In the genomic region with DNA sequence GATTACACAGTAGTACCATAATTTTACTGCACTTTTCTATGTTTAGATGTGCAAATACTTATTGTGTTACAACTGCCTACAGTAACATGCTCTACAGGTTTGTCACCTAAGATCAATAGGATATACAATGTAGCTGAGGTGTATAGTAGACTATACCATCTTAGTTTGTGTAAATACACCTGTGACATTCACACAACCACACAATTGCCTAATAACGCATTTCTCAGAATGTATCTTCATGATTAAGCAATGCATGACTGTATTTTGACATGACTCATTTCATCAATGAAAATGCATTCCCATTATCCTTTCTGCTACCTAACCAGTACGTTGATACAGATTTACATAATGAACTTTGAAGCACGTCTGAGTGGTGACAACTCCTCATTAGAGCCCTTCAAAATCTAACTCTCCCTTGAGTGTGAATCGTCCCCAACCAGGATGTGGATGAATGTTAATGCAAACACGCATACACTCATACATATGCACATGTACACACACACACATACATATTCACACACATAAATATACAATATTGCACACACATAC, we compare ENCODE assay signal across 19 cellular contexts. TPM values are rescaled to one million over a fixed set of nuclear protein-coding genes. Genes with fewer than 3 reads are reported as not detected.
A peak's percentile ranks its signal among the peaks of the same experiment; 100 is the strongest.
DNase-seq lines count a peak whose midpoint lies in the region; ATAC-seq and TF ChIP-seq lines count a peak whose summit lies in the region.
"Had no signal": no experiment of that assay in that cellular context is flagged by ENCODE, and none has a peak within 500 bp of the region (broad histone marks: within the 10 kb centered on the region; RNA-seq: fewer than 3 reads in every experiment).

No MANE protein-coding gene starts in this region.

- H3K27ac ChIP-seq in foreskin keratinocyte: no peak overlapping the region
- H3K27ac ChIP-seq: BLaER1 treated with 17β-estradiol and CSF1 and Interleukin-3, amounts not matched to agents 10 nM and 100 nM; PC-9; SK-N-MC had no signal

- ATAC-seq in foreskin keratinocyte: peak; percentile 55
- ATAC-seq: Right ventricle myocardium inferior had no signal

- no peaks in the 10 kb centered on the region for H3K27me3 ChIP-seq in foreskin keratinocyte
- H3K27me3 ChIP-seq: BLaER1 treated with 17β-estradiol and CSF1 and Interleukin-3, amounts not matched to agents 10 nM and 100 nM had no signal

- no peaks in the 10 kb centered on the region for H3K4me1 ChIP-seq in foreskin keratinocyte
- H3K4me1 ChIP-seq: BLaER1 treated with 17β-estradiol and CSF1 and Interleukin-3, amounts not matched to agents 10 nM and 100 nM; HAP-1 had no signal

- DNase-seq in ELR (ENCODE audit: low read depth) (peak; percentile 79), HCEC 1CT (peak; percentile 70), amniotic epithelial cell (ENCODE audit: low read depth) (peak; percentile 21), foreskin keratinocyte (peak; percentile 66 to 77), kidney glomerular epithelial cell (lab: John Stamatoyannopoulos, UW) (no peak), hippocampal formation (lab: John Stamatoyannopoulos, UW) (no peak), anterior cingulate cortex (lab: John Stamatoyannopoulos, UW) (no peak)
- DNase-seq: DMS 273 treated with DMSO at 0.1 percent for 48 hours; KG1; NCI-H1105; NCI-H187; NCI-H69; NK-92 treated with Interleukin-12 subunit alpha and Interleukin-12 subunit beta, amount 100 ng/mL, for 24 hours had no signal

- TF ChIP-seq CTCF in foreskin keratinocyte (conservative IDR thresholded peaks at IDR 0.05): no peak

RNA-seq across cellular contexts. Expression of a gene that starts 28.4 kb away (rescaled TPM):
- total RNA-seq in foreskin keratinocyte: not detected in 2 replicates
- not detected in 2 replicates for polyA plus RNA-seq in foreskin keratinocyte
- total RNA-seq: M059J, PC-9 had no signal

RNA-seq across cellular contexts. Expression of a gene that starts 50.0 kb away (rescaled TPM):
- total RNA-seq in foreskin keratinocyte: not detected in 2 replicates
- polyA plus RNA-seq in foreskin keratinocyte: not detected in 2 replicates
- total RNA-seq: M059J, PC-9 had no signal

Comparison
In these comparisons a context has a peak if more than half of its experiments do, and no peak if none do; other contexts are left out.
1. DNase-seq: peak in ELR (single experiment), HCEC 1CT (single experiment), amniotic epithelial cell (single experiment) and foreskin keratinocyte (2 of 2); none in kidney glomerular epithelial cell (single experiment), hippocampal formation (0 of 2) and anterior cingulate cortex (0 of 58).